In genomic region chr3:8279476-8279875, GRCh38 we compare ENCODE assay signal across 23 cellular contexts.
DNase-seq lines count a peak whose midpoint lies in the region; ATAC-seq and TF ChIP-seq lines count a peak whose summit lies in the region.
"Had no signal": no experiment of that assay in that cellular context is flagged by ENCODE, and none has a peak within 500 bp of the region (broad histone marks: within the 10 kb centered on the region; RNA-seq: fewer than 3 reads in every experiment).

No MANE protein-coding gene starts in this region.

- H3K27ac Mint-ChIP-seq in endodermal cell, result no peak overlapping the region
- no peak overlapping the region for H3K27ac Mint-ChIP-seq in stimulated activated effector memory CD8-positive, alpha-beta T cell treated with anti-CD3 and anti-CD28 coated beads, Interleukin-12 subunit alpha, Interleukin-12 subunit beta, amount 100 ng/mL, for 72 hours
- H3K27ac Mint-ChIP-seq: CD4-positive, alpha-beta memory T cell; HFFc6 had no signal

- H3K36me3 ChIP-seq in endodermal cell (ENCODE audit: control insufficient read depth, insufficient read depth, low read length) (no peaks in the 10 kb centered on the region), mesendoderm (ENCODE audit: control insufficient read depth, insufficient read depth, low read length) (no peaks in the 10 kb centered on the region)
- H3K36me3 ChIP-seq: SJCRH30 had no signal

- no peak overlapping the region for H4K5ac ChIP-seq in mesendoderm (ENCODE audit: low read length)

- H3K4ac ChIP-seq in mesendoderm (ENCODE audit: low read depth, low read length), result no peak overlapping the region

- H3K9me3 Mint-ChIP-seq in endodermal cell, result no peaks in the 10 kb centered on the region
- H3K9me3 Mint-ChIP-seq in stimulated activated effector memory CD8-positive, alpha-beta T cell treated with anti-CD3 and anti-CD28 coated beads, Interleukin-12 subunit alpha, Interleukin-12 subunit beta, amount 100 ng/mL, for 72 hours, result no peaks in the 10 kb centered on the region
- H3K9me3 Mint-ChIP-seq: CD4-positive, alpha-beta memory T cell; HFFc6 had no signal

- H3K4me3 ChIP-seq in endodermal cell (ENCODE audit: low read length) (no peak overlapping the region), mesendoderm (ENCODE audit: low read length) (no peak overlapping the region)
- H3K4me3 ChIP-seq: PC-9, SJCRH30 had no signal

- H3K4me2 ChIP-seq in mesendoderm (ENCODE audit: low read length), result no peak overlapping the region
- H3K4me2 ChIP-seq: PC-9 had no signal

- peak overlapping the region; percentile 40 for H3K18ac ChIP-seq in mesendoderm (ENCODE audit: low read length)

- H3K79me1 ChIP-seq in mesendoderm (ENCODE audit: low read length), result no peaks in the 10 kb centered on the region

- H3K9me3 ChIP-seq in endodermal cell (ENCODE audit: control insufficient read depth, low read length), result peaks cover 4% of the 10 kb centered on the region
- H3K9me3 ChIP-seq: Caco-2, SJCRH30 had no signal

- no peak overlapping the region for H2BK120ac ChIP-seq in mesendoderm (ENCODE audit: low read depth, low read length)

- H3K9ac ChIP-seq in endodermal cell (ENCODE audit: extremely low read depth, low read length, poor library complexity, severe bottlenecking), result no peak overlapping the region
- H3K9ac ChIP-seq in mesendoderm (ENCODE audit: low read length), result no peak overlapping the region

- H3K4me1 ChIP-seq in endodermal cell (ENCODE audit: control insufficient read depth, insufficient read depth, low read length) (no peaks in the 10 kb centered on the region), mesendoderm (ENCODE audit: control insufficient read depth, low read depth, low read length) (peaks cover 15% of the 10 kb centered on the region)
- H3K4me1 ChIP-seq: Caco-2, SJCRH30 had no signal

- H2BK5ac ChIP-seq in mesendoderm (ENCODE audit: low read length), result no peak overlapping the region

- H3K27me3 Mint-ChIP-seq in endodermal cell (ENCODE audit: insufficient read depth), result no peaks in the 10 kb centered on the region
- H3K27me3 Mint-ChIP-seq: CD4-positive, alpha-beta memory T cell had no signal

- ATAC-seq in stimulated activated effector memory CD8-positive, alpha-beta T cell treated with anti-CD3 and anti-CD28 coated beads, Interleukin-12 subunit alpha, Interleukin-12 subunit beta, amount 100 ng/mL, for 72 hours, result peak; percentile 29
- ATAC-seq: Right ventricle myocardium inferior had no signal

- H2AK5ac ChIP-seq in mesendoderm (ENCODE audit: low read length), result peak overlapping the region; percentile 59

- no peaks in the 10 kb centered on the region for H3K79me2 ChIP-seq in mesendoderm (ENCODE audit: control insufficient read depth, insufficient read depth, low read length)

- no peak overlapping the region for H2BK15ac ChIP-seq in mesendoderm (replicated peaks; ENCODE audit: low read depth)

- no peak overlapping the region for H3K4me3 Mint-ChIP-seq in endodermal cell
- no peak overlapping the region for H3K4me3 Mint-ChIP-seq in stimulated activated effector memory CD8-positive, alpha-beta T cell treated with anti-CD3 and anti-CD28 coated beads, Interleukin-12 subunit alpha, Interleukin-12 subunit beta, amount 100 ng/mL, for 72 hours
- H3K4me3 Mint-ChIP-seq: CD4-positive, alpha-beta memory T cell; HFFc6 had no signal

- DNase-seq in SK-MEL-5 (ENCODE audit: low read depth, low spot score) (peak; percentile 37), endodermal cell (peak; percentile 73), mesendoderm (peak; percentile 63), cerebellar cortex (ENCODE audit: low spot score) (no peak), germinal center (ENCODE audit: low spot score) (no peak), dedifferentiated amniotic fluid mesenchymal stem cell (ENCODE audit: extremely low spot score) (no peak)
- DNase-seq in stimulated activated effector memory CD8-positive, alpha-beta T cell treated with anti-CD3 and anti-CD28 coated beads, Interleukin-12 subunit alpha, Interleukin-12 subunit beta, amount 100 ng/mL, for 72 hours (ENCODE audit: low spot score in 2 of 2), result no peak
- DNase-seq: C1 segment of cervical spinal cord; Caco-2; CD4-positive, alpha-beta memory T cell; DMS79 treated with DMSO at 0.1 percent for 48 hours; GF-D8; HFFc6; KBM-7; MV-4-11; NCI-H1105 treated with DMSO at 0.1 percent for 48 hours; NCI-H146; NCI-H1930; NCI-H2107; NCI-H748 treated with DMSO at 0.1 percent for 48 hours; PC-9 had no signal

- no peak overlapping the region for H3K27ac ChIP-seq in endodermal cell (ENCODE audit: low read depth, low read length)
- H3K27ac ChIP-seq in mesendoderm (ENCODE audit: low read depth, low read length), result no peak overlapping the region
- H3K27ac ChIP-seq: PC-9, SJCRH30 had no signal

- H3K27me3 ChIP-seq in endodermal cell (ENCODE audit: control insufficient read depth, insufficient read depth, low read length, poor library complexity, severe bottlenecking) (no peaks in the 10 kb centered on the region), mesendoderm (ENCODE audit: insufficient read depth, low read length, poor library complexity) (no peaks in the 10 kb centered on the region)
- H3K27me3 ChIP-seq: SJCRH30 had no signal

- H3K23ac ChIP-seq in mesendoderm (ENCODE audit: low read length), result no peak overlapping the region

- in situ Hi-C loops in SK-MEL-5 (cut with HindIII; ENCODE audit: low pct_unique_long_range_greater_than_20kb, low sequenced_read_pairs), result no loop called here

- 84 to 85% methylated on average over 7 of the region's 7 CpGs for WGBS in endodermal cell (ENCODE audit: insufficient coverage in 1 of 2, insufficient read length in 1 of 2), 2 experiments
- no CpG with 5 or more reads among the region's 7 CpGs for WGBS in mesendoderm (ENCODE audit: extremely low coverage, insufficient coverage, low lambda C conversion rate)

- H3K36me3 Mint-ChIP-seq in endodermal cell (ENCODE audit: low read depth), result no peaks in the 10 kb centered on the region
- H3K36me3 Mint-ChIP-seq in stimulated activated effector memory CD8-positive, alpha-beta T cell treated with anti-CD3 and anti-CD28 coated beads, Interleukin-12 subunit alpha, Interleukin-12 subunit beta, amount 100 ng/mL, for 72 hours, result no peaks in the 10 kb centered on the region
- H3K36me3 Mint-ChIP-seq: CD4-positive, alpha-beta memory T cell had no signal

- H3K4me1 Mint-ChIP-seq in endodermal cell, result peaks cover 30% of the 10 kb centered on the region
- no peaks in the 10 kb centered on the region for H3K4me1 Mint-ChIP-seq in stimulated activated effector memory CD8-positive, alpha-beta T cell treated with anti-CD3 and anti-CD28 coated beads, Interleukin-12 subunit alpha, Interleukin-12 subunit beta, amount 100 ng/mL, for 72 hours
- H3K4me1 Mint-ChIP-seq: CD4-positive, alpha-beta memory T cell had no signal

- peak overlapping the region; percentile 71 for H3K56ac ChIP-seq in mesendoderm (ENCODE audit: low read length)

- peak; percentile 58 for TF ChIP-seq CTCF in endodermal cell (conservative IDR thresholded peaks at IDR 0.05)

- H4K8ac ChIP-seq in mesendoderm (ENCODE audit: low read depth, low read length), result no peak overlapping the region

Comparison
In these comparisons a context has a peak if more than half of its experiments do, and no peak if none do; other contexts are left out.
1. DNase-seq: peak in SK-MEL-5 (single experiment), endodermal cell (single experiment) and mesendoderm (single experiment); none in stimulated activated effector memory CD8-positive, alpha-beta T cell treated with anti-CD3 and anti-CD28 coated beads, Interleukin-12 subunit alpha, Interleukin-12 subunit beta, amount 100 ng/mL, for 72 hours (0 of 2), cerebellar cortex (single experiment), germinal center (single experiment) and dedifferentiated amniotic fluid mesenchymal stem cell (single experiment).